Comparison of ENCODE assay signal across 25 cellular contexts in genomic region chr20:56805313-56805712, GRCh38.
"Had no signal": no experiment of that assay in that cellular context is flagged by ENCODE, and none has a peak within 500 bp of the region (broad histone marks: within the 10 kb centered on the region; RNA-seq: fewer than 3 reads in every experiment).

No MANE protein-coding gene starts in this region.

- H3K4me3 ChIP-seq: adrenal gland, testis, transverse colon had no signal

- DNase-seq: activated CD4-positive, alpha-beta memory T cell treated with anti-CD3 and anti-CD28 coated beads for 36 hours; activated CD4-positive, alpha-beta T cell treated with anti-CD3 and anti-CD28 coated beads for 48 hours; activated CD8-positive, alpha-beta memory T cell treated with anti-CD3 and anti-CD28 coated beads, Interleukin-2, amount 50 U/mL, for 4 hours; activated effector memory CD4-positive, alpha-beta T cell treated with anti-CD3 and anti-CD28 coated beads, Interleukin-2, amount 50 U/mL, for 16 hours; activated naive CD4-positive, alpha-beta T cell treated with anti-CD3 and anti-CD28 coated beads for 36 hours; activated naive CD8-positive, alpha-beta T cell treated with anti-CD3 and anti-CD28 coated beads for 36 hours; activated T-cell treated with anti-CD3 and anti-CD28 coated beads, Interleukin-2, amount 50 U/mL, for 1 hour; adrenal gland; aorta; brain microvascular endothelial cell; central memory CD4-positive, alpha-beta T cell; foreskin fibroblast; hippocampal formation; kidney; left colon; mammary epithelial cell; midbrain; naive thymus-derived CD4-positive, alpha-beta T cell; stimulated activated CD4-positive, alpha-beta T cell treated with anti-CD3 and anti-CD28 coated beads, Interleukin-4, amount 100 ng/mL, for 1 hour; T-helper 17 cell; T1000; testis; transverse colon; WERI-Rb-1 had no signal

- H3K36me3 ChIP-seq: adrenal gland, brain microvascular endothelial cell, transverse colon, WERI-Rb-1 had no signal

- FAIRE-seq: kidney had no signal

- H3K4me1 ChIP-seq: adrenal gland, testis had no signal

- H3K27ac ChIP-seq: adrenal gland, testis, transverse colon, WERI-Rb-1 had no signal

- ATAC-seq: activated CD4-positive, CD25-positive, alpha-beta regulatory T cell treated with anti-CD3 and anti-CD28 coated beads, Interleukin-2, amount 50 U/mL, for 24 hours; left colon; naive thymus-derived CD4-positive, alpha-beta T cell; T-helper 17 cell had no signal

- H3K9me3 ChIP-seq: adrenal gland, testis, transverse colon had no signal

- H3K27me3 ChIP-seq: brain microvascular endothelial cell, testis, transverse colon had no signal
